ENCODE assay signal across 8 cellular contexts in the genomic region with DNA sequence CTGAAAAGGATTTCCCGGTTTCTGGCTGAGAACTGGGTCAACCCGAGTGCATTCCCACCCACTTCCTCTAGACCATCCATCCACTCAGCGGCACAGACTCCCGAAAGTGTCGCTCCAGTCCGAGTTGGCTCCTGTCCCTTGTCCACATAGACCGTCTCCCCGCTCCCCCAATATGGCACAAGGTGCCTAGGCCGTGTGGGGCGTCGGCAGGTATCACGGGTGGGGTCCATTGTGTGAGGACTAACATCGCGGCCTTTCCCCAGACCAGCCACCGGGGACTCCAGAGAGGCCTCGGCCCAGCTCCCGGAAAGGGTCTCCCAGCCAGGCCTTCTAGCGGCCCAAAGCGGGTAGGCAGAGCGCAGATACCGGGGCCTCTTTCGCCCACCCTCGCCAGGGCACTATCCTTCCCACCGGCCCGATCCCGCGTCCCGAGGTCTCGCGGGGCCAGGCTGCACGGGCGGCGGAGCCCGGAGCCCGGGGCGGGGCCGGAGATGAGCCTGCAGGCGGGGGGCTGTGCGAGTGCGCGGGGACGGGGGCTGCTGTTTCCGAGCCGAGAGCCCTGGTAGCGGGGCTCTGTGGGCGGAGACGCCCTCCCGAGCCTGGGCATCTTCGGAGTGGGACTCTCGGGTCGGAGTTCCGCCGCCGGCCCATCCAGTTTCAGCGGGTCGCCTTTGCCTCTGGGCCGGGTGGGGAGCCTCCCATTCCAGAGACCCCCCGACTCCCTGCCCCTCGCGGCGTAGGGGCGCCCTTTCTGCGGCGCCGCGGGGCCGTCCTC. TPM values are rescaled to one million over a fixed set of nuclear protein-coding genes. Genes with fewer than 3 reads are reported as not detected.
DNase-seq lines count a peak whose midpoint lies in the region; ATAC-seq and TF ChIP-seq lines count a peak whose summit lies in the region.

No MANE protein-coding gene starts in this region.

- DNase-seq in HuH-7.5 (ENCODE audit: low spot score): peak; percentile 84
- DNase-seq in RPMI7951 (ENCODE audit: low read depth): peak; percentile 62
- DNase-seq in germinal center (ENCODE audit: low spot score): peak; percentile 80
- peak in 45 of 56 donors; percentile 20 to 86 (median 62) for DNase-seq in nucleus accumbens (lab: John Stamatoyannopoulos, UW)

- TF ChIP-seq CTCF in 22Rv1 (IDR thresholded peaks at IDR 0.05): peak; percentile 33

- peak; percentile 89 for ATAC-seq in GM18498 (IDR thresholded peaks at IDR 0.05; ENCODE audit: unreplicated experiment)
- no peak for ATAC-seq in GM19328 (IDR thresholded peaks at IDR 0.05; ENCODE audit: unreplicated experiment)

- no peaks in the 10 kb centered on the region for H3K9me3 Mint-ChIP-seq in activated naive CD8-positive, alpha-beta T cell (ENCODE audit: low read depth)

- H3K27me3 Mint-ChIP-seq in activated naive CD8-positive, alpha-beta T cell: peaks cover 5% of the 10 kb centered on the region

- H3K4me1 Mint-ChIP-seq in activated naive CD8-positive, alpha-beta T cell (ENCODE audit: low read depth): peaks cover 12% of the 10 kb centered on the region

- peak overlapping the region; percentile 61 for H3K27ac Mint-ChIP-seq in activated naive CD8-positive, alpha-beta T cell

- H3K36me3 Mint-ChIP-seq in activated naive CD8-positive, alpha-beta T cell: no peaks in the 10 kb centered on the region

- H3K27ac ChIP-seq in 22Rv1: peak overlapping the region; percentile 27; the same call in 1 of the 2 replicates

- peak overlapping the region; percentile 78 for H3K4me3 Mint-ChIP-seq in activated naive CD8-positive, alpha-beta T cell

RNA-seq across cellular contexts. Expression of a gene that starts 21.1 kb away (rescaled TPM):
- total RNA-seq in RPMI7951 (2014; rRNA removed; shearing (Covaris generic)): 701 and 1,063 TPM in 2 replicates

RNA-seq across cellular contexts. Expression of a gene that starts 57.4 kb away (rescaled TPM):
- 0.84 and 1.5 TPM in 2 replicates for total RNA-seq in RPMI7951 (2014; rRNA removed; shearing (Covaris generic))
